In the genomic region with DNA sequence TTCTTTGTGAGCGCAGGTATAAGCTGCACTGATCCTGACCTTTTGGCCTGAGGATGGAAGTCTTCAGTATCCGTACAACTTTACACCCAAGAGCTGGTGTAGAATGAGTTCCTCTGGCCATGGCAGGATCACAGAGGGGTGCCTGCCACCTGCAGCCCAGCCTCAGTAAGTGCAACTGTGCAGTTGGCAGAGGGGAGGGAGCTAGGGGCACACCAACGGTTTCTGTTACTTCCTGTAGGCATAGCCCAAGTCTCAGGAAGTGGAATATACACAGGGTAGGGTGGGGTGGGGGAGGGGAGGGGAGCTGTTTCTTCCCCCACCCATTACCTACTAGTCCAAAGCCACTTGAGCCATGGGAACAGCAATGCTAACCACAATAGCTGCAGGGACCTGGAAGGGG, we compare ENCODE assay signal across 8 cellular contexts.
DNase-seq lines count a peak whose midpoint lies in the region; ATAC-seq and TF ChIP-seq lines count a peak whose summit lies in the region.

No MANE protein-coding gene starts in this region.

- intact Hi-C loops in posterior vena cava (cut with DNase I) = no loop called here

- ATAC-seq in HG03442 (IDR thresholded peaks at IDR 0.05; ENCODE audit: unreplicated experiment) (peak; percentile 87), SK-N-SH treated with all-trans-retinoic acid at 6 μM for 48 hours (peak; percentile 98)

- DNase-seq in NCI-H146 (lab: John Stamatoyannopoulos, UW) = peak; percentile 15
- no peak for DNase-seq in NCI-H146 treated with DMSO at 0.1 percent for 48 hours (lab: John Stamatoyannopoulos, UW; ENCODE audit: unreplicated experiment)
- peak; percentile 5 for DNase-seq in cerebellar cortex (ENCODE audit: low spot score)
- peak; percentile 47 to 50 for DNase-seq in lung microvascular endothelial cell (ENCODE audit: low read depth in 2 of 2)
- peak; percentile 4 for DNase-seq in stromal cell of bone marrow (ENCODE audit: low read depth)
- DNase-seq in posterior vena cava (ENCODE audit: low spot score) = no peak

TF ChIP-seq in SK-N-SH treated with all-trans-retinoic acid at 6 μM for 48 hours, 23 proteins besides CTCF, POLR2A, EP300 and RAD21:
- TF ChIP-seq ESRRG (CRISPR knock-in tag; IDR thresholded peaks at IDR 0.05) = no peak
- no peak for TF ChIP-seq RARB (CRISPR knock-in tag; IDR thresholded peaks at IDR 0.05)
- TF ChIP-seq, protein P1, sequence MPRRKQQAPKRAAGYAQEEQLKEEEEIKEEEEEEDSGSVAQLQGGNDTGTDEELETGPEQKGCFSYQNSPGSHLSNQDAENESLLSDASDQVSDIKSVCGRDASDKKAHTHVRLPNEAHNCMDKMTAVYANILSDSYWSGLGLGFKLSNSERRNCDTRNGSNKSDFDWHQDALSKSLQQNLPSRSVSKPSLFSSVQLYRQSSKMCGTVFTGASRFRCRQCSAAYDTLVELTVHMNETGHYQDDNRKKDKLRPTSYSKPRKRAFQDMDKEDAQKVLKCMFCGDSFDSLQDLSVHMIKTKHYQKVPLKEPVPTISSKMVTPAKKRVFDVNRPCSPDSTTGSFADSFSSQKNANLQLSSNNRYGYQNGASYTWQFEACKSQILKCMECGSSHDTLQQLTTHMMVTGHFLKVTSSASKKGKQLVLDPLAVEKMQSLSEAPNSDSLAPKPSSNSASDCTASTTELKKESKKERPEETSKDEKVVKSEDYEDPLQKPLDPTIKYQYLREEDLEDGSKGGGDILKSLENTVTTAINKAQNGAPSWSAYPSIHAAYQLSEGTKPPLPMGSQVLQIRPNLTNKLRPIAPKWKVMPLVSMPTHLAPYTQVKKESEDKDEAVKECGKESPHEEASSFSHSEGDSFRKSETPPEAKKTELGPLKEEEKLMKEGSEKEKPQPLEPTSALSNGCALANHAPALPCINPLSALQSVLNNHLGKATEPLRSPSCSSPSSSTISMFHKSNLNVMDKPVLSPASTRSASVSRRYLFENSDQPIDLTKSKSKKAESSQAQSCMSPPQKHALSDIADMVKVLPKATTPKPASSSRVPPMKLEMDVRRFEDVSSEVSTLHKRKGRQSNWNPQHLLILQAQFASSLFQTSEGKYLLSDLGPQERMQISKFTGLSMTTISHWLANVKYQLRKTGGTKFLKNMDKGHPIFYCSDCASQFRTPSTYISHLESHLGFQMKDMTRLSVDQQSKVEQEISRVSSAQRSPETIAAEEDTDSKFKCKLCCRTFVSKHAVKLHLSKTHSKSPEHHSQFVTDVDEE (CRISPR knock-in tag; IDR thresholded peaks at IDR 0.05) = no peak
- TF ChIP-seq, protein P2, sequence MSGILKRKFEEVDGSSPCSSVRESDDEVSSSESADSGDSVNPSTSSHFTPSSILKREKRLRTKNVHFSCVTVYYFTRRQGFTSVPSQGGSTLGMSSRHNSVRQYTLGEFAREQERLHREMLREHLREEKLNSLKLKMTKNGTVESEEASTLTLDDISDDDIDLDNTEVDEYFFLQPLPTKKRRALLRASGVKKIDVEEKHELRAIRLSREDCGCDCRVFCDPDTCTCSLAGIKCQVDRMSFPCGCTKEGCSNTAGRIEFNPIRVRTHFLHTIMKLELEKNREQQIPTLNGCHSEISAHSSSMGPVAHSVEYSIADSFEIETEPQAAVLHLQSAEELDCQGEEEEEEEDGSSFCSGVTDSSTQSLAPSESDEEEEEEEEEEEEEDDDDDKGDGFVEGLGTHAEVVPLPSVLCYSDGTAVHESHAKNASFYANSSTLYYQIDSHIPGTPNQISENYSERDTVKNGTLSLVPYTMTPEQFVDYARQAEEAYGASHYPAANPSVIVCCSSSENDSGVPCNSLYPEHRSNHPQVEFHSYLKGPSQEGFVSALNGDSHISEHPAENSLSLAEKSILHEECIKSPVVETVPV (CRISPR knock-in tag; IDR thresholded peaks at IDR 0.05) = no peak
- TF ChIP-seq GLIS3 (CRISPR knock-in tag; IDR thresholded peaks at IDR 0.05) = no peak

Comparison
In these comparisons a context has a peak if more than half of its experiments do, and no peak if none do; other contexts are left out.
1. DNase-seq: peak in NCI-H146 (single experiment), cerebellar cortex (single experiment), lung microvascular endothelial cell (2 of 2) and stromal cell of bone marrow (single experiment); none in NCI-H146 treated with DMSO at 0.1 percent for 48 hours (single experiment) and posterior vena cava (single experiment).